1 cellular context compared by ENCODE assay signal in genomic region chr6:21264288-21264818, GRCh38.
TF ChIP-seq lines count a peak whose summit lies in the region.

No MANE protein-coding gene starts in this region.

TF ChIP-seq in HEK293, 187 proteins besides CTCF, POLR2A, EP300 and RAD21 (continued from another document):
- TF ChIP-seq TRIM28 (IDR thresholded peaks at IDR 0.05; ENCODE audit: borderline replicate concordance, low read length) (peak; percentile 98), SCRT2 (tag by site-specific recombination; IDR thresholded peaks at IDR 0.05) (peak; percentile 62; the same call in 1 of the 2 replicates), ZNF280D (tag by site-specific recombination; IDR thresholded peaks at IDR 0.05) (no peak), ZNF394 (tag by site-specific recombination; IDR thresholded peaks at IDR 0.05; ENCODE audit: borderline replicate concordance) (peak; percentile 78; the same call in 1 of the 2 replicates), ZNF529 (tag by site-specific recombination; IDR thresholded peaks at IDR 0.05; ENCODE audit: insufficient replicate concordance) (peak; percentile 15), ZBTB6 (tag by site-specific recombination; IDR thresholded peaks at IDR 0.05) (0 out of 2 replicates have a peak, but pooled peaks have one; percentile 30), ZNF148 (tag by site-specific recombination; IDR thresholded peaks at IDR 0.05; ENCODE audit: borderline replicate concordance) (no peak), ZNF112 (tag by site-specific recombination; IDR thresholded peaks at IDR 0.05) (no peak), ZNF48 (tag by site-specific recombination; IDR thresholded peaks at IDR 0.05) (no peak), ZNF830 (tag by site-specific recombination; IDR thresholded peaks at IDR 0.05; ENCODE audit: low read depth) (no peak), ZFP69B (tag by site-specific recombination; IDR thresholded peaks at IDR 0.05) (peak; percentile 54; the same call in 1 of the 2 replicates), PRDM2 (tag by site-specific recombination; IDR thresholded peaks at IDR 0.05; ENCODE audit: borderline replicate concordance) (no peak), ZNF654 (tag by site-specific recombination; IDR thresholded peaks at IDR 0.05; ENCODE audit: low read depth) (peak; percentile 28), PRDM1 (tag by site-specific recombination; IDR thresholded peaks at IDR 0.05) (no peak), ZNF18 (tag by site-specific recombination; IDR thresholded peaks at IDR 0.05) (peak; percentile 98), ZFHX2 (tag by site-specific recombination; conservative IDR thresholded peaks at IDR 0.05) (peak; percentile 78), ZNF658 (tag by site-specific recombination; IDR thresholded peaks at IDR 0.05) (no peak), ZNF501 (tag by site-specific recombination; IDR thresholded peaks at IDR 0.05) (peak; percentile 85), IKZF3 (tag by site-specific recombination; IDR thresholded peaks at IDR 0.05) (peak; percentile 99), ZNF747 (tag by site-specific recombination; IDR thresholded peaks at IDR 0.05) (no peak), EGR2 (tag by site-specific recombination; IDR thresholded peaks at IDR 0.05; ENCODE audit: low read depth) (peak; percentile 73; the same call in 1 of the 2 replicates)
